Comparison of ENCODE assay signal across 2 cellular contexts in genomic region chr6:84449220-84449619, GRCh38.
A peak's percentile ranks its signal among the peaks of the same experiment; 100 is the strongest.
TF ChIP-seq lines count a peak whose summit lies in the region.

No MANE protein-coding gene starts in this region.

TF ChIP-seq in WTC11, 78 proteins besides CTCF, POLR2A, EP300 and RAD21 (continued from another document):
- no peak for TF ChIP-seq USF1 (CRISPR knock-in tag; IDR thresholded peaks at IDR 0.05)
- no peak for TF ChIP-seq USF2 (CRISPR knock-in tag; IDR thresholded peaks at IDR 0.05)
- no peak for TF ChIP-seq E2F1 (CRISPR knock-in tag; IDR thresholded peaks at IDR 0.05)
- no peak for TF ChIP-seq EMX1 (CRISPR knock-in tag; IDR thresholded peaks at IDR 0.05)
- no peak for TF ChIP-seq TCF7 (CRISPR knock-in tag; IDR thresholded peaks at IDR 0.05; ENCODE audit: low read depth)
- TF ChIP-seq TEAD4 (CRISPR knock-in tag; IDR thresholded peaks at IDR 0.05), result no peak
- TF ChIP-seq IRF1 (CRISPR knock-in tag; IDR thresholded peaks at IDR 0.05), result no peak
- no peak for TF ChIP-seq ATF2 (CRISPR knock-in tag; IDR thresholded peaks at IDR 0.05; ENCODE audit: borderline replicate concordance, low read depth)
- TF ChIP-seq JUN (CRISPR knock-in tag; IDR thresholded peaks at IDR 0.05), result no peak
- no peak for TF ChIP-seq ATF3 (CRISPR knock-in tag; conservative IDR thresholded peaks at IDR 0.05)
- no peak for TF ChIP-seq ETV6 (CRISPR knock-in tag; IDR thresholded peaks at IDR 0.05)
- no peak for TF ChIP-seq ZNF396 (CRISPR knock-in tag; IDR thresholded peaks at IDR 0.05; ENCODE audit: borderline replicate concordance)

TF ChIP-seq in HepG2, 621 proteins besides CTCF, POLR2A, EP300 and RAD21 (continued from another document):
- TF ChIP-seq E2F1 (CRISPR knock-in tag; IDR thresholded peaks at IDR 0.05) (no peak), ZNF317 (CRISPR knock-in tag; IDR thresholded peaks at IDR 0.05) (peak; percentile 71; the same call in 1 of the 2 replicates), KMT2A (CRISPR knock-in tag; IDR thresholded peaks at IDR 0.05) (no peak), MAX (IDR thresholded peaks at IDR 0.05) (no peak), HOXA5 (CRISPR knock-in tag; IDR thresholded peaks at IDR 0.05) (no peak), STAT5B (CRISPR knock-in tag; IDR thresholded peaks at IDR 0.05) (no peak), SKIL (CRISPR knock-in tag; IDR thresholded peaks at IDR 0.05; ENCODE audit: borderline replicate concordance) (no peak), E2F5 (CRISPR knock-in tag; conservative IDR thresholded peaks at IDR 0.05) (no peak), ZBTB10 (CRISPR knock-in tag; IDR thresholded peaks at IDR 0.05; ENCODE audit: borderline replicate concordance) (no peak), SIX1 (CRISPR knock-in tag; IDR thresholded peaks at IDR 0.05; ENCODE audit: borderline replicate concordance) (peak; percentile 73; the same call in 1 of the 2 replicates), ZFX (CRISPR knock-in tag; IDR thresholded peaks at IDR 0.05; ENCODE audit: low read depth) (no peak), ZFP91 (CRISPR knock-in tag; IDR thresholded peaks at IDR 0.05; ENCODE audit: borderline replicate concordance) (no peak)
